ENCODE assay signal across 8 cellular contexts in the genomic region with DNA sequence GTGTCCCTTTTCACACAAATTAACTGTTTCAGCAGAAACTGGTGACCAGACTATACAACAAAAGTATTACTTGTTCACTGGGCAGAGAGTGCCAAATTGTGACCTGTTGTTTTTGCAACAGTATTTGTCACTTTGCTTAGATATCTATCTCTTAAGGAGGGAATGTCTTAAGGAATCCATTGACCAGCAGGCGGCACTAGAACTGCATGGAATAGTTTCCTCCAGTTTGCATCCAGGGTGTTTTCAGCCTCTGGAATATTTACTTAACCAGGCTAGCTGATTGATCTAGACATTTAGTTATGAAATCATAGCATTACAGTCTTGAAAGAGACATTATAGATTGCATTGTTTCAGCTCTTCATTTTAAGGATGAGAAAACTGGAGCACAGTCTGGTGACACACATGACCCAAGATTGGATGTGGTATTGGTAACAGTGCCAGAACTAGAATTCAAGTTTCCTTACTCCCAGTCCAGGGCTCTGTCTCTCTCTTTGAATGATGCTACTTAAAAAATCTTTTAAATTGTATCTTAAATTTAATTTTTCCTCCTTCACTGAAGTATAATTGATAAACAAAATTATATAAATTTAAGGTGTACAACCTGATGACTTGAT. TPM values are rescaled to one million over a fixed set of nuclear protein-coding genes. Genes with fewer than 3 reads are reported as not detected.
A peak's percentile ranks its signal among the peaks of the same experiment; 100 is the strongest.
DNase-seq lines count a peak whose midpoint lies in the region; ATAC-seq, FAIRE-seq and TF ChIP-seq lines count a peak whose summit lies in the region.

No MANE protein-coding gene starts in this region.

- H3K4me1 ChIP-seq in A549 (no peaks in the 10 kb centered on the region), GM12878 (ENCODE audit: control insufficient read depth, insufficient read depth, low read length) (peaks cover 4% of the 10 kb centered on the region; the same call in 1 of the 2 replicates), keratinocyte (ENCODE audit: control insufficient read depth, extremely low read depth, insufficient read depth, low read length) (peaks cover 5% of the 10 kb centered on the region), tibial nerve (no peaks in the 10 kb centered on the region)

- H3K4me3 ChIP-seq in A549 (no peak overlapping the region), GM12878 (no peak overlapping the region), keratinocyte (ENCODE audit: control insufficient read depth in 2 of 3, extremely low read depth in 1 of 3, insufficient read depth in 2 of 3, low read depth in 1 of 3, low read length in 3 of 3) (no peak overlapping the region), tibial nerve (no peak overlapping the region)

- no peaks in the 10 kb centered on the region for H3K79me2 ChIP-seq in GM12878 (ENCODE audit: control insufficient read depth, insufficient read depth, low read length)
- no peaks in the 10 kb centered on the region for H3K79me2 ChIP-seq in keratinocyte (ENCODE audit: control insufficient read depth, insufficient read depth, low read length)

- TF ChIP-seq EP300 in A549 (IDR thresholded peaks at IDR 0.05) (no peak), GM12878 (IDR thresholded peaks at IDR 0.05; ENCODE audit: borderline replicate concordance in 1 of 2, control insufficient read depth in 1 of 2, low read depth in 2 of 2, low read length in 2 of 2) (no peak), tibial nerve (IDR thresholded peaks at IDR 0.05) (no peak)

- WGBS in A549 (ENCODE audit: missing lambda C conversion rate), result 0% methylated on average over 1 of the region's 1 CpG
- WGBS in GM12878 (ENCODE audit: insufficient coverage, insufficient replicate concordance, low lambda C conversion rate, missing lambda C conversion rate), result 0% methylated on average over 1 of the region's 1 CpG
- WGBS in tibial nerve, 2 donors, result 0% methylated on average over 1 of the region's 1 CpG

- BruUV-seq in GM12878 (replicated peaks; lab: Mats Ljungman, UMichigan), result no TSS peak

- dilution Hi-C loops in keratinocyte (cut with MboI; ENCODE audit: extremely low pct_ligation_motif_present, low sequenced_read_pairs), result no loop called here

- CTCF ChIA-PET in A549 (lab: Yijun Ruan, JAX), result interaction anchor here (0.7 to 13.5 kb wide), 24 partner anchors 9 to 317 kb away, joined by 3 to 357 read pairs (median 6); a partner anchor contains a TSS
- CTCF ChIA-PET in GM12878 (lab: Yijun Ruan, JAX), result interaction anchor here (0.7 to 1.7 kb wide), 5 partner anchors 10 to 316 kb away, joined by 3 to 4 read pairs (median 4); no protein-coding TSS in a partner anchor

- H3K4me2 ChIP-seq in A549, result no peak overlapping the region
- H3K4me2 ChIP-seq in GM12878 (ENCODE audit: control insufficient read depth, insufficient read depth), result no peak overlapping the region
- no peak overlapping the region for H3K4me2 ChIP-seq in keratinocyte (ENCODE audit: control insufficient read depth, extremely low read depth, insufficient read depth, low read depth, low read length)

- no peaks in the 10 kb centered on the region for H4K20me1 ChIP-seq in GM12878 (ENCODE audit: control insufficient read depth, insufficient read depth)
- H4K20me1 ChIP-seq in keratinocyte (ENCODE audit: control insufficient read depth, extremely low read depth, insufficient read depth, low read length), result no peaks in the 10 kb centered on the region

- TF ChIP-seq POLR2A in A549 (IDR thresholded peaks at IDR 0.05; ENCODE audit: low read length) (no peak), GM12878 (IDR thresholded peaks at IDR 0.05; ENCODE audit: low read depth, low read length) (no peak), tibial nerve (IDR thresholded peaks at IDR 0.05) (no peak)

- H3K9me3 ChIP-seq in A549, result 0 out of 3 replicates have a peak, but pooled peaks cover 4% of the 10 kb centered on the region
- H3K9me3 ChIP-seq in GM12878 (replicated peaks; ENCODE audit: control insufficient read depth, insufficient read depth, low read length), result no peaks in the 10 kb centered on the region
- peaks cover 2% of the 10 kb centered on the region for H3K9me3 ChIP-seq in keratinocyte (ENCODE audit: control insufficient read depth, low read depth, low read length)
- peaks cover 0 to 5% (median 0%) of the 10 kb centered on the region in 4 donors for H3K9me3 ChIP-seq in tibial nerve

- H3K27ac ChIP-seq in A549 (no peak overlapping the region), GM12878 (ENCODE audit: control insufficient read depth, insufficient read depth) (no peak overlapping the region), keratinocyte (ENCODE audit: control insufficient read depth, insufficient read depth, low read length) (no peak overlapping the region), tibial nerve (no peak overlapping the region)

- RAD21 ChIA-PET in GM12878 (lab: Charles Lee; ENCODE audit: unreplicated experiment), result no interaction called here

- no peaks in the 10 kb centered on the region for H3K9me1 ChIP-seq in keratinocyte (ENCODE audit: control insufficient read depth, extremely low read depth, insufficient read depth, low read length)

- in situ Hi-C loops in GM12878 (cut with MboI), result no loop called here

- H2AFZ ChIP-seq in GM12878 (ENCODE audit: control insufficient read depth, low read depth, low read length), result no peak overlapping the region
- no peak overlapping the region for H2AFZ ChIP-seq in keratinocyte (ENCODE audit: control insufficient read depth, low read length)

- ATAC-seq in A549 (peak; percentile 92 to 94), GM12878 (no peak)

- H3K27me3 ChIP-seq in GM12878 (replicated peaks in 1 of 2; ENCODE audit: control insufficient read depth in 2 of 2, insufficient read depth in 2 of 2, low read length in 1 of 2) (no peaks in the 10 kb centered on the region; a peak in 1 of 4 replicates), keratinocyte (ENCODE audit: control insufficient read depth, extremely low read depth, insufficient read depth, low read length) (no peaks in the 10 kb centered on the region), tibial nerve (no peaks in the 10 kb centered on the region)

- TF ChIP-seq RAD21 in A549 (conservative IDR thresholded peaks at IDR 0.05 in 1 of 2, IDR thresholded peaks at IDR 0.05 in 1 of 2) (peak; percentile 96 to 97), GM12878 (IDR thresholded peaks at IDR 0.05; ENCODE audit: insufficient read depth, low read depth, low read length) (peak; percentile 80)

- peak; percentile 98 for TF ChIP-seq CTCF in A549 (IDR thresholded peaks at IDR 0.05)
- TF ChIP-seq CTCF in GM12878 (IDR thresholded peaks at IDR 0.05 in 2 of 3, conservative IDR thresholded peaks at IDR 0.05 in 1 of 3; ENCODE audit: control insufficient read depth in 2 of 3, extremely low read depth in 1 of 3, insufficient read depth in 1 of 3, low read depth in 3 of 3, low read length in 3 of 3), result peak; percentile 49 to 78 (median 55); a peak in 5 of 6 replicates
- peak; percentile 73 to 91 (median 77) for TF ChIP-seq CTCF in keratinocyte (optimal IDR thresholded peaks at IDR 0.05 in 1 of 3, IDR thresholded peaks at IDR 0.05 in 1 of 3, conservative IDR thresholded peaks at IDR 0.05 in 1 of 3; ENCODE audit: extremely low read depth in 1 of 3, insufficient read depth in 2 of 3, low read length in 3 of 3)
- peak; percentile 42 to 78 (median 69) for TF ChIP-seq CTCF in tibial nerve (IDR thresholded peaks at IDR 0.05)

- intact Hi-C loops in GM12878 (cut with micrococcal nuclease; ENCODE audit: unreplicated experiment), result loop anchor here (1.0 kb wide), 1 partner anchor 43 kb away; no protein-coding TSS in a partner anchor

- DNase-seq in A549 (ENCODE audit: low read depth in 1 of 2, low spot score in 1 of 2), result peak; percentile 38 to 78
- DNase-seq in EL, result peak; percentile 73
- DNase-seq in NCI-H1694 (lab: John Stamatoyannopoulos, UW), result peak; percentile 74
- DNase-seq in GM12878 (ENCODE audit: low read depth, low spot score), result no peak
- peak; percentile 55 for DNase-seq in keratinocyte (ENCODE audit: low read depth, low spot score)
- peak; percentile 41 to 82 for DNase-seq in tibial nerve (ENCODE audit: low spot score in 2 of 2)
- DNase-seq in GM19239 (ENCODE audit: insufficient read length, low spot score), result no peak
- DNase-seq in NCI-H146 treated with DMSO at 0.1 percent for 48 hours (lab: John Stamatoyannopoulos, UW; ENCODE audit: unreplicated experiment), result no peak

- POLR2A ChIA-PET in A549 (lab: Yijun Ruan, JAX) (no interaction called here), GM12878 (lab: Charles Lee) (no interaction called here)

- peak; percentile 78 for FAIRE-seq in A549 (lab: Jason Lieb, UNC)
- no peak for FAIRE-seq in GM12878 (lab: Jason Lieb, UNC)
- FAIRE-seq in keratinocyte (lab: Jason Lieb, UNC), result no peak
- FAIRE-seq in GM19239 (lab: Jason Lieb, UNC), result no peak

- SMC1A ChIA-PET in GM12878 (lab: Charles Lee; ENCODE audit: uncharacterized antibody, unreplicated experiment), result interaction anchor here (0.9 kb wide), 2 partner anchors 33 to 43 kb away, joined by 3 to 4 read pairs; no protein-coding TSS in a partner anchor

- H3K36me3 ChIP-seq in GM12878 (ENCODE audit: control insufficient read depth in 2 of 2, insufficient read depth in 2 of 2, low read length in 1 of 2), result no peaks in the 10 kb centered on the region
- no peaks in the 10 kb centered on the region for H3K36me3 ChIP-seq in keratinocyte (ENCODE audit: control insufficient read depth in 2 of 2, extremely low read depth in 1 of 2, insufficient read depth in 2 of 2, low read length in 2 of 2)
- no peaks in the 10 kb centered on the region for H3K36me3 ChIP-seq in tibial nerve

- H3K9ac ChIP-seq in GM12878 (ENCODE audit: control insufficient read depth, insufficient read depth, low read length) (no peak overlapping the region), keratinocyte (ENCODE audit: control insufficient read depth, extremely low read depth, insufficient read depth, low read length) (no peak overlapping the region)

RNA-seq across cellular contexts. Expression of a gene that starts 16.9 kb away (rescaled TPM):
- polyA plus RNA-seq in A549 (2011; rRNA removed) (0.03 TPM in 1 of 2 replicates, not detected in the other), A549 (2017; fragmentation: RNase III; extraction: RNeasy Plus Mini Kit Qiagen cat#74134 plus additional on column Dnase treatment) (not detected in 3 replicates), GM12878 (2011; rRNA removed) (not detected in 2 replicates), GM12878 (2014; fragmentation: Illumina TruSeq; extraction: Trizol) (not detected in 2 replicates), GM12878 (2014; fragmentation: Nextera tagmentation; extraction: Ambion mirVana) (not detected), GM12878 (2014; rRNA removed) (not detected in 2 replicates), GM12878 (2016; fragmentation: Nextera tagmentation; extraction: Ambion mirVana) (not detected), keratinocyte (0.37 to 0.64 TPM (median 0.42 TPM) in 3 replicates)
- not detected in 2 replicates for polyA plus RNA-seq in A549 (2012; cell fraction: cytosol; rRNA removed)
- polyA plus RNA-seq in A549 (2012; cell fraction: nucleus; rRNA removed), result not detected in 2 replicates
- not detected in 2 replicates for polyA minus RNA-seq in A549 (2011; rRNA and poly(A)+ RNA removed)
- not detected in 2 replicates for total RNA-seq in GM12878 (2013; cell fraction: nucleolus; rRNA removed)
- total RNA-seq in GM12878 (2014; rRNA removed) (not detected in 2 replicates), GM12878 (2014; rRNA removed; fragmentation: Illumina TruSeq; extraction: Trizol) (not detected in 2 replicates), GM12878 (2021) (not detected in 2 replicates), tibial nerve (not detected)
- polyA plus RNA-seq in GM12878 (2011; ENCODE audit: low read depth), result not detected
- not detected in 2 replicates for polyA plus RNA-seq in GM12878 (2011; cell fraction: cytosol; rRNA removed)
- polyA plus RNA-seq in GM12878 (2011; cell fraction: nucleus; rRNA removed), result 0.03 TPM in 1 of 2 replicates, not detected in the other
- polyA plus RNA-seq in GM12878 (2012), result not detected in 2 replicates
- not detected in 2 replicates for polyA minus RNA-seq in GM12878 (2011; rRNA and poly(A)+ RNA removed)
- not detected in 2 replicates for polyA minus RNA-seq in GM12878 (2011; cell fraction: cytosol; rRNA and poly(A)+ RNA removed)
- not detected in 2 replicates for polyA minus RNA-seq in GM12878 (2011; cell fraction: nucleus; rRNA and poly(A)+ RNA removed)
- polyA plus RNA-seq in keratinocyte (2011; ENCODE audit: low read depth), result 10.9 TPM
- polyA plus RNA-seq in keratinocyte (2011; cell fraction: cytosol; rRNA removed), result 0.31 and 0.75 TPM in 2 replicates
- polyA plus RNA-seq in keratinocyte (2011; cell fraction: nucleus; rRNA removed), result 0.99 and 3.8 TPM in 2 replicates
- 0.18 and 5.0 TPM in 2 replicates for polyA plus RNA-seq in keratinocyte (2012; ENCODE audit: low replicate concordance)
- 0.43 to 1.2 TPM (median 0.49 TPM) in 3 replicates for polyA minus RNA-seq in keratinocyte
- 0.77 TPM for polyA minus RNA-seq in keratinocyte (2011; cell fraction: cytosol; rRNA and poly(A)+ RNA removed)
- 1.2 and 1.6 TPM in 2 replicates for polyA minus RNA-seq in keratinocyte (2011; cell fraction: nucleus; rRNA and poly(A)+ RNA removed)

RNA-seq across cellular contexts. Expression of a gene that starts 26.8 kb away (rescaled TPM):
- polyA plus RNA-seq in A549 (2011; rRNA removed), result 0.07 and 0.08 TPM in 2 replicates
- polyA plus RNA-seq in A549 (2012; cell fraction: cytosol; rRNA removed), result under 0.01 and 0.01 TPM in 2 replicates
- polyA plus RNA-seq in A549 (2012; cell fraction: nucleus; rRNA removed), result 0.02 and 0.05 TPM in 2 replicates
- polyA plus RNA-seq in A549 (2017; fragmentation: RNase III; extraction: RNeasy Plus Mini Kit Qiagen cat#74134 plus additional on column Dnase treatment), result 0.07 to 0.11 TPM (median 0.09 TPM) in 3 replicates
- 0.04 TPM in 1 of 2 replicates, not detected in the other for polyA minus RNA-seq in A549 (2011; rRNA and poly(A)+ RNA removed)
- not detected in 2 replicates for total RNA-seq in GM12878 (2013; cell fraction: nucleolus; rRNA removed)
- total RNA-seq in GM12878 (2014; rRNA removed), result not detected in 2 replicates
- not detected in 2 replicates for total RNA-seq in GM12878 (2014; rRNA removed; fragmentation: Illumina TruSeq; extraction: Trizol)
- total RNA-seq in GM12878 (2021), result not detected in 2 replicates
- not detected for polyA plus RNA-seq in GM12878 (2011; ENCODE audit: low read depth)
- polyA plus RNA-seq in GM12878 (2011; rRNA removed), result not detected in 2 replicates
- polyA plus RNA-seq in GM12878 (2011; cell fraction: cytosol; rRNA removed), result not detected in 2 replicates
- polyA plus RNA-seq in GM12878 (2011; cell fraction: nucleus; rRNA removed), result not detected in 2 replicates
- polyA plus RNA-seq in GM12878 (2012), result 0.04 and 0.07 TPM in 2 replicates
- not detected in 2 replicates for polyA plus RNA-seq in GM12878 (2014; fragmentation: Illumina TruSeq; extraction: Trizol)
- polyA plus RNA-seq in GM12878 (2014; fragmentation: Nextera tagmentation; extraction: Ambion mirVana), result not detected
- polyA plus RNA-seq in GM12878 (2014; rRNA removed), result 0.01 TPM in 1 of 2 replicates, not detected in the other
- polyA plus RNA-seq in GM12878 (2016; fragmentation: Nextera tagmentation; extraction: Ambion mirVana), result not detected
- polyA minus RNA-seq in GM12878 (2011; rRNA and poly(A)+ RNA removed), result not detected in 2 replicates
- not detected in 2 replicates for polyA minus RNA-seq in GM12878 (2011; cell fraction: cytosol; rRNA and poly(A)+ RNA removed)
- not detected in 2 replicates for polyA minus RNA-seq in GM12878 (2011; cell fraction: nucleus; rRNA and poly(A)+ RNA removed)
- polyA plus RNA-seq in keratinocyte, result 0.07 to 0.25 TPM (median 0.14 TPM) in 3 replicates
- polyA plus RNA-seq in keratinocyte (2011; ENCODE audit: low read depth), result 90.7 TPM
- polyA plus RNA-seq in keratinocyte (2011; cell fraction: cytosol; rRNA removed), result 0.19 TPM in 2 replicates
- 0.71 and 0.83 TPM in 2 replicates for polyA plus RNA-seq in keratinocyte (2011; cell fraction: nucleus; rRNA removed)
- polyA plus RNA-seq in keratinocyte (2012; ENCODE audit: low replicate concordance), result 0.30 and 42.4 TPM in 2 replicates
- 0.03 to 0.13 TPM in 2 of 3 replicates, not detected in the other for polyA minus RNA-seq in keratinocyte
- polyA minus RNA-seq in keratinocyte (2011; cell fraction: cytosol; rRNA and poly(A)+ RNA removed), result not detected
- 0.47 and 0.53 TPM in 2 replicates for polyA minus RNA-seq in keratinocyte (2011; cell fraction: nucleus; rRNA and poly(A)+ RNA removed)
- total RNA-seq in tibial nerve, result under 1 TPM in 3 of 4 donors, not detected in 1; under 0.01 to 0.60 (median 0.22) TPM

RNA-seq across cellular contexts. Expression of a gene that starts 53.2 kb away (rescaled TPM):
- polyA plus RNA-seq in A549 (2011; rRNA removed), result not detected in 2 replicates
- polyA plus RNA-seq in A549 (2012; cell fraction: cytosol; rRNA removed), result not detected in 2 replicates
- polyA plus RNA-seq in A549 (2012; cell fraction: nucleus; rRNA removed), result not detected in 2 replicates
- polyA plus RNA-seq in A549 (2017; fragmentation: RNase III; extraction: RNeasy Plus Mini Kit Qiagen cat#74134 plus additional on column Dnase treatment), result not detected in 3 replicates
- polyA minus RNA-seq in A549 (2011; rRNA and poly(A)+ RNA removed), result not detected in 2 replicates
- not detected in 2 replicates for total RNA-seq in GM12878 (2013; cell fraction: nucleolus; rRNA removed)
- not detected in 2 replicates for total RNA-seq in GM12878 (2014; rRNA removed)
- total RNA-seq in GM12878 (2014; rRNA removed; fragmentation: Illumina TruSeq; extraction: Trizol), result not detected in 2 replicates
- total RNA-seq in GM12878 (2021), result not detected in 2 replicates
- not detected for polyA plus RNA-seq in GM12878 (2011; ENCODE audit: low read depth)
- polyA plus RNA-seq in GM12878 (2011; rRNA removed), result not detected in 2 replicates
- polyA plus RNA-seq in GM12878 (2011; cell fraction: cytosol; rRNA removed), result not detected in 2 replicates
- not detected in 2 replicates for polyA plus RNA-seq in GM12878 (2011; cell fraction: nucleus; rRNA removed)
- not detected in 2 replicates for polyA plus RNA-seq in GM12878 (2012)
- polyA plus RNA-seq in GM12878 (2014; fragmentation: Illumina TruSeq; extraction: Trizol), result not detected in 2 replicates
- not detected for polyA plus RNA-seq in GM12878 (2014; fragmentation: Nextera tagmentation; extraction: Ambion mirVana)
- polyA plus RNA-seq in GM12878 (2014; rRNA removed), result not detected in 2 replicates
- polyA plus RNA-seq in GM12878 (2016; fragmentation: Nextera tagmentation; extraction: Ambion mirVana), result not detected
- polyA minus RNA-seq in GM12878 (2011; rRNA and poly(A)+ RNA removed), result not detected in 2 replicates
- polyA minus RNA-seq in GM12878 (2011; cell fraction: cytosol; rRNA and poly(A)+ RNA removed), result not detected in 2 replicates
- not detected in 2 replicates for polyA minus RNA-seq in GM12878 (2011; cell fraction: nucleus; rRNA and poly(A)+ RNA removed)
- 0.08 TPM in 1 of 3 replicates, not detected in the others for polyA plus RNA-seq in keratinocyte
- polyA plus RNA-seq in keratinocyte (2011; ENCODE audit: low read depth), result 0.21 TPM
- polyA plus RNA-seq in keratinocyte (2011; cell fraction: cytosol; rRNA removed), result 0.03 and 0.21 TPM in 2 replicates
- polyA plus RNA-seq in keratinocyte (2011; cell fraction: nucleus; rRNA removed), result 0.05 and 0.34 TPM in 2 replicates
- 0.06 and 0.10 TPM in 2 replicates for polyA plus RNA-seq in keratinocyte (2012; ENCODE audit: low replicate concordance)
- polyA minus RNA-seq in keratinocyte, result 0.16 TPM in 1 of 3 replicates, not detected in the others
- polyA minus RNA-seq in keratinocyte (2011; cell fraction: cytosol; rRNA and poly(A)+ RNA removed), result not detected
- polyA minus RNA-seq in keratinocyte (2011; cell fraction: nucleus; rRNA and poly(A)+ RNA removed), result 0.21 and 0.23 TPM in 2 replicates
- total RNA-seq in tibial nerve, result not detected

Comparison
In these comparisons a context has a peak if more than half of its experiments do, and no peak if none do; other contexts are left out.
1. DNase-seq: peak in A549 (2 of 2), EL (single experiment), NCI-H1694 (single experiment), keratinocyte (single experiment) and tibial nerve (2 of 2); none in GM12878 (single experiment), GM19239 (single experiment) and NCI-H146 treated with DMSO at 0.1 percent for 48 hours (single experiment).
2. Peak in every context shown above with its lines, with median percentiles within 50 percentile points of each other: CTCF ChIP-seq.